ENCODE assay signal across 8 cellular contexts in the genomic region with DNA sequence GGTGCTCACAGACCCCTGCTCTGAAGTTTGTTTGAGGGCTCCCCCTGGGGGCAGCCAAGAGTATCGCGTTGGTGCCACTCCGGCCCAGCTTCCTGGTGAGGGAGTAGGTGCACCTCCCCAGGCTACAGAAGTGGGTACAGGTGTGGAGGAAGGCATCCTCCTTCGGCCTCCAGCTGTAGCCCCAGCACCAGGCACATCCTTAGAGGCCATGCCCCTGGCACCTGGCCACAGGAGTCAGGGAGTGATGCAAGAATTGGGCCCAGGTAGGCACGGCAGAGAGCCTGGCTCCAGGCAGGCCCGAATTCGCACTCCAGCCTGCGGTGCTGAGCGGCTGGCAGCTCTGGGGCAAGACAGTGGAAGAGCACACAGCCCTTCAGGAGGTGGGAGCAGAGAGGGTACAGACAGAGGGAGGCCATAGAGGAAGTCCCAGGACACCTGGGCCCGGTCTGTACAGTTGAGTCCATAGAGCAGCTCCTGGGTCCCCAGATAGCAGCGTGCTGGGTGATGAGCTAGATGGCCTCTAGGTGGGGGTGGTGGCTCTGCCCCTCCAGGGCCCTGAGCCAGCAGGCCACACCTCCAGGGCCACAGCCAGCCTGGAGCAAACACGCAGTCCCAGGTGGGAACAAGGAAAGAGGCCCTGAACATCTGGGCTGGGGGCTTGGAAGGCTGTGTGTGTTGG. TPM values are rescaled to one million over a fixed set of nuclear protein-coding genes. Genes with fewer than 3 reads are reported as not detected.
A peak's percentile ranks its signal among the peaks of the same experiment; 100 is the strongest.
DNase-seq lines count a peak whose midpoint lies in the region; ATAC-seq and TF ChIP-seq lines count a peak whose summit lies in the region.

No MANE protein-coding gene starts in this region.

- peak; percentile 85 for DNase-seq in BE2C
- DNase-seq in NCI-H1694 (lab: John Stamatoyannopoulos, UW): peak; percentile 55
- DNase-seq in activated naive CD8-positive, alpha-beta T cell treated with anti-CD3 and anti-CD28 coated beads, Interleukin-2, amount 50 U/mL, for 16 hours (ENCODE audit: low read depth, low spot score): peak; percentile 75
- DNase-seq in heart left ventricle: peak; percentile 72 to 89 (median 82)
- no peak for DNase-seq in retinal pigment epithelial cell (ENCODE audit: low read depth)

- peak overlapping the region; percentile 74 for H3K4me3 ChIP-seq in BE2C (ENCODE audit: low read depth, low read length)
- H3K4me3 ChIP-seq in heart left ventricle: no peak overlapping the region
- no peak overlapping the region for H3K4me3 ChIP-seq in retinal pigment epithelial cell (ENCODE audit: low read length)

- H3K36me3 ChIP-seq in BE2C: peaks cover 39% of the 10 kb centered on the region
- no peaks in the 10 kb centered on the region for H3K36me3 ChIP-seq in heart left ventricle

- H3K27ac Mint-ChIP-seq in T-helper 1 cell treated with Interleukin-12 subunit alpha and Interleukin-12 subunit beta and Interleukin-4 antibody, amounts not matched to agents 30 μg/mL and 1 μg/mL, for 36 hours: peak overlapping the region; percentile 65

- WGBS in heart left ventricle, 4 donors: 43 to 61% (median 56%) methylated on average over 6 to 12 of the region's 12 CpGs

- intact Hi-C loops in heart left ventricle (cut with DNase I): loop anchor here in 5 of 10 donors (1.0 to 10.0 kb wide), 5 partner anchors 19 to 283 kb away; partner anchors contain the start of gene NPDC1 (in 2 of the 5)

- no peaks in the 10 kb centered on the region for H3K9me3 Mint-ChIP-seq in T-helper 1 cell treated with Interleukin-12 subunit alpha and Interleukin-12 subunit beta and Interleukin-4 antibody, amounts not matched to agents 30 μg/mL and 1 μg/mL, for 36 hours

- H3K27me3 ChIP-seq in BE2C: no peaks in the 10 kb centered on the region
- H3K27me3 ChIP-seq in heart left ventricle: peaks cover 0 to 14% (median 5%) of the 10 kb centered on the region in 9 donors

- H3K4me1 ChIP-seq in BE2C: peaks cover 20% of the 10 kb centered on the region
- peaks cover 0 to 38% (median 14%) of the 10 kb centered on the region in 12 donors for H3K4me1 ChIP-seq in heart left ventricle

- peaks cover 6% of the 10 kb centered on the region for H3K36me3 Mint-ChIP-seq in T-helper 1 cell treated with Interleukin-12 subunit alpha and Interleukin-12 subunit beta and Interleukin-4 antibody, amounts not matched to agents 30 μg/mL and 1 μg/mL, for 36 hours (ENCODE audit: low read depth)

- peak; percentile 36 for ATAC-seq in GM21360 (IDR thresholded peaks at IDR 0.05; ENCODE audit: unreplicated experiment)
- ATAC-seq in heart left ventricle: peak in 3 of 4 donors; percentile 40 to 47 (median 44)
- ATAC-seq in GM18858 (IDR thresholded peaks at IDR 0.05; ENCODE audit: unreplicated experiment): no peak

- no peaks in the 10 kb centered on the region for H3K27me3 Mint-ChIP-seq in T-helper 1 cell treated with Interleukin-12 subunit alpha and Interleukin-12 subunit beta and Interleukin-4 antibody, amounts not matched to agents 30 μg/mL and 1 μg/mL, for 36 hours (ENCODE audit: low read depth)

- no peaks in the 10 kb centered on the region for H3K9me3 ChIP-seq in BE2C
- H3K9me3 ChIP-seq in heart left ventricle: no peaks in the 10 kb centered on the region

- peaks cover 16% of the 10 kb centered on the region for H3K4me1 Mint-ChIP-seq in T-helper 1 cell treated with Interleukin-12 subunit alpha and Interleukin-12 subunit beta and Interleukin-4 antibody, amounts not matched to agents 30 μg/mL and 1 μg/mL, for 36 hours (ENCODE audit: low read depth)

- TF ChIP-seq POLR2A in heart left ventricle (IDR thresholded peaks at IDR 0.05): no peak

- peak; percentile 79 for TF ChIP-seq CTCF in BE2C (IDR thresholded peaks at IDR 0.05; ENCODE audit: low read depth, low read length)
- peak; percentile 70 to 85 (median 78) for TF ChIP-seq CTCF in heart left ventricle (IDR thresholded peaks at IDR 0.05)
- peak; percentile 91 for TF ChIP-seq CTCF in retinal pigment epithelial cell (conservative IDR thresholded peaks at IDR 0.05; ENCODE audit: low read depth, low read length)

- peak overlapping the region; percentile 55 for H3K4me3 Mint-ChIP-seq in T-helper 1 cell treated with Interleukin-12 subunit alpha and Interleukin-12 subunit beta and Interleukin-4 antibody, amounts not matched to agents 30 μg/mL and 1 μg/mL, for 36 hours

- no peak overlapping the region for H3K27ac ChIP-seq in heart left ventricle

RNA-seq across cellular contexts. Expression of gene SAPCD2, which starts 2.4 kb away (rescaled TPM):
- 105 TPM for polyA plus RNA-seq in BE2C (2012; ENCODE audit: insufficient read depth, insufficient read length, low read depth)
- 1 to 10 TPM in 1 of 9 donors, under 1 TPM in 8; 0.09 to 2.0 (median 0.20) TPM for total RNA-seq in heart left ventricle
- polyA plus RNA-seq in heart left ventricle: under 1 TPM; 0.15 to 0.22 TPM

RNA-seq across cellular contexts. Expression of gene UAP1L1, which starts 9.3 kb away (rescaled TPM):
- 160 TPM for polyA plus RNA-seq in BE2C (2012; ENCODE audit: insufficient read depth, insufficient read length, low read depth)
- total RNA-seq in heart left ventricle: 10 to 100 TPM in 4 of 9 donors, 1 to 10 TPM in 5; 5.9 to 15.1 (median 9.4) TPM
- 10 to 100 TPM in 1 of 2 donors, 1 to 10 TPM in 1; 3.9 to 12.4 TPM for polyA plus RNA-seq in heart left ventricle

RNA-seq across cellular contexts. Expression of gene ENTPD2, which starts 14.1 kb away (rescaled TPM):
- not detected for polyA plus RNA-seq in BE2C (2012; ENCODE audit: insufficient read depth, insufficient read length, low read depth)
- 1 to 10 TPM in 8 of 9 donors, under 1 TPM in 1; 0.85 to 2.9 (median 1.2) TPM for total RNA-seq in heart left ventricle
- 1 to 10 TPM in 1 of 2 donors, under 1 TPM in 1; 0.50 to 1.2 TPM for polyA plus RNA-seq in heart left ventricle

RNA-seq across cellular contexts. Expression of gene MAN1B1, which starts 18.8 kb away (rescaled TPM):
- 168 TPM for polyA plus RNA-seq in BE2C (2012; ENCODE audit: insufficient read depth, insufficient read length, low read depth)
- total RNA-seq in heart left ventricle: 10 to 100 TPM; 17.6 to 40.6 (median 21.7) TPM
- polyA plus RNA-seq in heart left ventricle: 10 to 100 TPM; 26.7 to 29.5 TPM

RNA-seq across cellular contexts. Expression of gene NPDC1, which starts 22.0 kb away (rescaled TPM):
- polyA plus RNA-seq in BE2C (2012; ENCODE audit: insufficient read depth, insufficient read length, low read depth): 377 TPM
- total RNA-seq in heart left ventricle: 100 to 1,000 TPM in 1 of 9 donors, 10 to 100 TPM in 8; 45.1 to 114 (median 55.1) TPM
- 10 to 100 TPM; 38.4 to 71.7 TPM for polyA plus RNA-seq in heart left ventricle
